Comparison of ENCODE assay signal across 8 cellular contexts in genomic region chr3:71022552-71023335, GRCh38.
A peak's percentile ranks its signal among the peaks of the same experiment; 100 is the strongest.
DNase-seq lines count a peak whose midpoint lies in the region; ATAC-seq and TF ChIP-seq lines count a peak whose summit lies in the region.

No MANE protein-coding gene starts in this region.

- no peak overlapping the region for H3K4me2 ChIP-seq in mesendoderm (ENCODE audit: low read length)

- H3K36me3 Mint-ChIP-seq in CD4-positive, alpha-beta memory T cell: peaks cover 9 to 64% of the 10 kb centered on the region in 2 donors

- H3K23ac ChIP-seq in mesendoderm (ENCODE audit: low read length): no peak overlapping the region

- peaks cover 58% of the 10 kb centered on the region for H3K4me1 ChIP-seq in CD4-positive, alpha-beta memory T cell (ENCODE audit: insufficient read depth, low read length)
- H3K4me1 ChIP-seq in mesendoderm (ENCODE audit: control insufficient read depth, low read depth, low read length): no peaks in the 10 kb centered on the region

- CTCF ChIA-PET in CD4-positive, alpha-beta memory T cell (lab: Charles Lee; ENCODE audit: partially characterized antibody): interaction anchor here (0.9 to 1.9 kb wide), 7 partner anchors 14 to 472 kb away, joined by 3 to 6 read pairs (median 3); no protein-coding TSS in a partner anchor

- H3K9me3 ChIP-seq in CD4-positive, alpha-beta memory T cell (ENCODE audit: control insufficient read depth in 1 of 2, low read length in 2 of 2): no peaks in the 10 kb centered on the region

- H3K4ac ChIP-seq in mesendoderm (ENCODE audit: low read depth, low read length): no peak overlapping the region

- ATAC-seq in GM19328 (IDR thresholded peaks at IDR 0.05; ENCODE audit: unreplicated experiment) (no peak), GM21515 (IDR thresholded peaks at IDR 0.05; ENCODE audit: unreplicated experiment) (no peak)

- no peaks in the 10 kb centered on the region for H3K79me2 ChIP-seq in mesendoderm (ENCODE audit: control insufficient read depth, insufficient read depth, low read length)

- no peak overlapping the region for H3K27ac ChIP-seq in CD4-positive, alpha-beta memory T cell (ENCODE audit: low read depth, low read length)
- no peak overlapping the region for H3K27ac ChIP-seq in mesendoderm (ENCODE audit: low read depth, low read length)

- H4K8ac ChIP-seq in mesendoderm (ENCODE audit: low read depth, low read length): no peak overlapping the region

- no peak overlapping the region for H3K56ac ChIP-seq in mesendoderm (ENCODE audit: low read length)

- whole genome bisulfite sequencing in mesendoderm (ENCODE audit: extremely low coverage, insufficient coverage, low lambda C conversion rate): no CpG with 5 or more reads among the region's 5 CpGs

- H3K9ac ChIP-seq in mesendoderm (ENCODE audit: low read length): no peak overlapping the region

- intact Hi-C loops in CD4-positive, alpha-beta memory T cell (cut with micrococcal nuclease): no loop called here

- H4K5ac ChIP-seq in mesendoderm (ENCODE audit: low read length): no peak overlapping the region

- peaks cover 52 to 85% (median 70%) of the 10 kb centered on the region in 4 donors for H3K4me1 Mint-ChIP-seq in CD4-positive, alpha-beta memory T cell

- no peaks in the 10 kb centered on the region for H3K27me3 Mint-ChIP-seq in CD4-positive, alpha-beta memory T cell

- no peak overlapping the region for H3K4me3 ChIP-seq in CD4-positive, alpha-beta memory T cell (ENCODE audit: low read length in 2 of 2)
- H3K4me3 ChIP-seq in mesendoderm (ENCODE audit: low read length): no peak overlapping the region

- no peaks in the 10 kb centered on the region for H3K9me3 Mint-ChIP-seq in CD4-positive, alpha-beta memory T cell

- H3K36me3 ChIP-seq in CD4-positive, alpha-beta memory T cell (ENCODE audit: insufficient read depth, low read length): peaks cover 9% of the 10 kb centered on the region
- H3K36me3 ChIP-seq in mesendoderm (ENCODE audit: control insufficient read depth, insufficient read depth, low read length): no peaks in the 10 kb centered on the region

- H3K27ac Mint-ChIP-seq in CD4-positive, alpha-beta memory T cell: peak overlapping the region; percentile 8 to 91 (median 67)

- DNase-seq in CD4-positive, alpha-beta memory T cell: no peak
- DNase-seq in Kasumi-1 (lab: John Stamatoyannopoulos, UW): peak; percentile 16
- DNase-seq in cerebellar cortex (ENCODE audit: low spot score): peak; percentile 24
- peak; percentile 87 for DNase-seq in mesendoderm
- no peak for DNase-seq in GM20000 (ENCODE audit: low spot score)
- DNase-seq in EL: no peak

- H3K4me3 Mint-ChIP-seq in CD4-positive, alpha-beta memory T cell: no peak overlapping the region

- H3K79me1 ChIP-seq in mesendoderm (ENCODE audit: low read length): no peaks in the 10 kb centered on the region

- H2BK15ac ChIP-seq in mesendoderm (replicated peaks; ENCODE audit: low read depth): no peak overlapping the region

- H3K18ac ChIP-seq in mesendoderm (ENCODE audit: low read length): no peak overlapping the region

- no peak overlapping the region for H2AK5ac ChIP-seq in mesendoderm (ENCODE audit: low read length)

- no peak overlapping the region for H2BK5ac ChIP-seq in mesendoderm (ENCODE audit: low read length)

- TF ChIP-seq CTCF in GM20000 (IDR thresholded peaks at IDR 0.05; ENCODE audit: extremely low read depth, missing control alignments): no peak

- H3K27me3 ChIP-seq in CD4-positive, alpha-beta memory T cell (ENCODE audit: insufficient read depth, low read length): no peaks in the 10 kb centered on the region
- no peaks in the 10 kb centered on the region for H3K27me3 ChIP-seq in mesendoderm (ENCODE audit: insufficient read depth, low read length, poor library complexity)

- H2BK120ac ChIP-seq in mesendoderm (ENCODE audit: low read depth, low read length): no peak overlapping the region

- POLR2A ChIA-PET in CD4-positive, alpha-beta memory T cell (lab: Charles Lee; ENCODE audit: partially characterized antibody): interaction anchor here (1.1 to 1.3 kb wide), 2 partner anchors 11 to 41 kb away, joined by 4 to 5 read pairs; no protein-coding TSS in a partner anchor

Comparison
In these comparisons a context has a peak if more than half of its experiments do, and no peak if none do; other contexts are left out.
1. DNase-seq: peak in Kasumi-1 (2 of 2), cerebellar cortex (single experiment) and mesendoderm (single experiment); none in CD4-positive, alpha-beta memory T cell (0 of 5), GM20000 (single experiment) and EL (single experiment).